Comparison of ENCODE assay signal across 21 cellular contexts in genomic region chr1:149977345-149977744, GRCh38. TPM values are rescaled to one million over a fixed set of nuclear protein-coding genes. Genes with fewer than 3 reads are reported as not detected.
DNase-seq lines count a peak whose midpoint lies in the region; ATAC-seq lines count a peak whose summit lies in the region.
"Had no signal": no experiment of that assay in that cellular context is flagged by ENCODE, and none has a peak within 500 bp of the region (broad histone marks: within the 10 kb centered on the region; RNA-seq: fewer than 3 reads in every experiment).

No MANE protein-coding gene starts in this region.

- no peaks in the 10 kb centered on the region for H3K27me3 Mint-ChIP-seq in activated CD4-positive, alpha-beta T cell treated with anti-CD3 and anti-CD28 coated beads for 36 hours
- H3K27me3 Mint-ChIP-seq: activated CD4-positive, alpha-beta memory T cell treated with anti-CD3 and anti-CD28 coated beads for 36 hours; CD4-positive, CD25-positive, alpha-beta regulatory T cell had no signal

- CTCF ChIA-PET in activated CD4-positive, alpha-beta T cell treated with anti-CD3 and anti-CD28 coated beads for 36 hours (lab: Charles Lee), result no interaction called here

- DNase-seq in DMS53 treated with DMSO at 0.1 percent for 48 hours (lab: John Stamatoyannopoulos, UW; ENCODE audit: unreplicated experiment) (peak; percentile 61), NCI-H1105 treated with DMSO at 0.1 percent for 48 hours (lab: John Stamatoyannopoulos, UW) (peak; percentile 83), NCI-H2171 (lab: John Stamatoyannopoulos, UW) (peak; percentile 50), SHP77 (lab: John Stamatoyannopoulos, UW) (peak; percentile 68 to 74), nucleus accumbens (lab: John Stamatoyannopoulos, UW) (no peak), HuH-7.5 (ENCODE audit: low spot score) (no peak)
- no peak for DNase-seq in activated CD4-positive, alpha-beta T cell treated with anti-CD3 and anti-CD28 coated beads for 36 hours
- DNase-seq: activated CD4-positive, alpha-beta memory T cell treated with anti-CD3 and anti-CD28 coated beads for 36 hours; activated effector memory CD4-positive, alpha-beta T cell treated with anti-CD3 and anti-CD28 coated beads, Interleukin-2, amount 50 U/mL, for 16 hours; CD4-positive, CD25-positive, alpha-beta regulatory T cell; endodermal cell; Karpas-422; kidney glomerular epithelial cell; mesendoderm; naive thymus-derived CD8-positive, alpha-beta T cell; ovary; SK-N-SH had no signal

- peaks cover 36% of the 10 kb centered on the region for H3K36me3 Mint-ChIP-seq in activated CD4-positive, alpha-beta T cell treated with anti-CD3 and anti-CD28 coated beads for 36 hours (ENCODE audit: low read depth)

- peaks cover 20% of the 10 kb centered on the region for H3K4me1 Mint-ChIP-seq in activated CD4-positive, alpha-beta T cell treated with anti-CD3 and anti-CD28 coated beads for 36 hours

- H3K27ac Mint-ChIP-seq in activated CD4-positive, alpha-beta T cell treated with anti-CD3 and anti-CD28 coated beads for 36 hours, result no peak overlapping the region
- H3K27ac Mint-ChIP-seq: activated CD4-positive, alpha-beta memory T cell treated with anti-CD3 and anti-CD28 coated beads for 36 hours; endodermal cell; naive thymus-derived CD8-positive, alpha-beta T cell; T-helper 2 cell treated with Interferon-gamma antibody and Interleukin-4, amounts not matched to agents 5 μg/mL and 100 μg/mL, for 36 hours had no signal

- H3K9me3 Mint-ChIP-seq in activated CD4-positive, alpha-beta T cell treated with anti-CD3 and anti-CD28 coated beads for 36 hours (ENCODE audit: low read depth), result no peaks in the 10 kb centered on the region
- H3K9me3 Mint-ChIP-seq: activated CD4-positive, alpha-beta memory T cell treated with anti-CD3 and anti-CD28 coated beads for 36 hours; CD4-positive, CD25-positive, alpha-beta regulatory T cell; endodermal cell; naive thymus-derived CD8-positive, alpha-beta T cell; T-helper 2 cell treated with Interferon-gamma antibody and Interleukin-4, amounts not matched to agents 5 μg/mL and 100 μg/mL, for 36 hours had no signal

- H3K4me3 Mint-ChIP-seq in activated CD4-positive, alpha-beta T cell treated with anti-CD3 and anti-CD28 coated beads for 36 hours, result no peak overlapping the region
- H3K4me3 Mint-ChIP-seq: activated CD4-positive, alpha-beta memory T cell treated with anti-CD3 and anti-CD28 coated beads for 36 hours; CD4-positive, CD25-positive, alpha-beta regulatory T cell; endodermal cell; naive thymus-derived CD8-positive, alpha-beta T cell; T-helper 2 cell treated with Interferon-gamma antibody and Interleukin-4, amounts not matched to agents 5 μg/mL and 100 μg/mL, for 36 hours had no signal

- no peak for ATAC-seq in activated CD4-positive, alpha-beta T cell treated with anti-CD3 and anti-CD28 coated beads for 36 hours
- no peak for ATAC-seq in HG02840 (IDR thresholded peaks at IDR 0.05; ENCODE audit: low FRiP score, unreplicated experiment)
- ATAC-seq: naive thymus-derived CD8-positive, alpha-beta T cell; Panc1; sciatic nerve had no signal

- POLR2A ChIA-PET in activated CD4-positive, alpha-beta T cell treated with anti-CD3 and anti-CD28 coated beads for 36 hours (lab: Charles Lee), result no interaction called here

- intact Hi-C loops in activated CD4-positive, alpha-beta T cell treated with anti-CD3 and anti-CD28 coated beads for 36 hours (cut with DNase I, micrococcal nuclease), result no loop called here

RNA-seq across cellular contexts. Expression of gene OTUD7B, which starts 33.2 kb away (rescaled TPM):
- 10 to 100 TPM; 18.5 to 20.1 TPM for total RNA-seq in activated CD4-positive, alpha-beta T cell treated with anti-CD3 and anti-CD28 coated beads for 36 hours

RNA-seq across cellular contexts. Expression of gene MTMR11, which starts 40.7 kb away (rescaled TPM):
- 1 to 10 TPM; 1.3 TPM for total RNA-seq in activated CD4-positive, alpha-beta T cell treated with anti-CD3 and anti-CD28 coated beads for 36 hours

RNA-seq across cellular contexts. Expression of gene SF3B4, which starts 49.7 kb away (rescaled TPM):
- 10 to 100 TPM; 68.6 to 71.9 TPM for total RNA-seq in activated CD4-positive, alpha-beta T cell treated with anti-CD3 and anti-CD28 coated beads for 36 hours

RNA-seq across cellular contexts. Expression of gene SV2A, which starts 59.7 kb away (rescaled TPM):
- 1 to 10 TPM; 7.8 to 8.5 TPM for total RNA-seq in activated CD4-positive, alpha-beta T cell treated with anti-CD3 and anti-CD28 coated beads for 36 hours

Comparison
In these comparisons a context has a peak if more than half of its experiments do, and no peak if none do; other contexts are left out.
1. DNase-seq: peak in DMS53 treated with DMSO at 0.1 percent for 48 hours (single experiment), NCI-H1105 treated with DMSO at 0.1 percent for 48 hours (single experiment), NCI-H2171 (single experiment) and SHP77 (2 of 2); none in activated CD4-positive, alpha-beta T cell treated with anti-CD3 and anti-CD28 coated beads for 36 hours (single experiment), nucleus accumbens (0 of 56) and HuH-7.5 (single experiment).